8 cellular contexts compared by ENCODE assay signal in genomic region chr19:3627351-3627723, GRCh38. TPM values are rescaled to one million over a fixed set of nuclear protein-coding genes. Genes with fewer than 3 reads are reported as not detected.
DNase-seq lines count a peak whose midpoint lies in the region; ATAC-seq and TF ChIP-seq lines count a peak whose summit lies in the region.

No MANE protein-coding gene starts in this region.

- DNase-seq in activated naive CD4-positive, alpha-beta T cell treated with anti-CD3 and anti-CD28 coated beads for 36 hours, result no peak
- no peak for DNase-seq in activated naive CD4-positive, alpha-beta T cell treated with anti-CD3 and anti-CD28 coated beads, Interleukin-2, amount 50 U/mL, for 72 hours (ENCODE audit: low spot score in 2 of 2)
- no peak for DNase-seq in adipocyte (ENCODE audit: low read depth)
- no peak for DNase-seq in memory B cell (ENCODE audit: low spot score in 2 of 2)
- DNase-seq in transverse colon, result no peak
- DNase-seq in HUDEP-2 (lab: John Stamatoyannopoulos, UW; ENCODE audit: unreplicated experiment in 76 of 76), result no peak
- no peak for DNase-seq in midbrain (lab: John Stamatoyannopoulos, UW)
- DNase-seq in NCI-H510A treated with DMSO at 0.1 percent for 48 hours (lab: John Stamatoyannopoulos, UW), result no peak

- H3K27ac ChIP-seq in transverse colon, result peak overlapping the region; percentile 86 to 96 (median 92)

- intact Hi-C loops in activated naive CD4-positive, alpha-beta T cell treated with anti-CD3 and anti-CD28 coated beads for 36 hours (cut with micrococcal nuclease), result loop anchor here (1.0 to 5.0 kb wide), 7 partner anchors 55 to 440 kb away; partner anchors contain the start of genes FZR1, HMG20B, MRPL54 and ZBTB7A
- intact Hi-C loops in transverse colon (cut with DNase I; ENCODE audit: low total_unique reads), result no loop called here

- no peaks in the 10 kb centered on the region for H3K27me3 Mint-ChIP-seq in activated naive CD4-positive, alpha-beta T cell treated with anti-CD3 and anti-CD28 coated beads for 36 hours (ENCODE audit: low read depth)
- no peaks in the 10 kb centered on the region for H3K27me3 Mint-ChIP-seq in memory B cell

- no peaks in the 10 kb centered on the region for H3K27me3 ChIP-seq in adipocyte (replicated peaks; ENCODE audit: control insufficient read depth, insufficient read depth, low read length)
- no peaks in the 10 kb centered on the region for H3K27me3 ChIP-seq in transverse colon

- no peak for TF ChIP-seq EP300 in transverse colon (IDR thresholded peaks at IDR 0.05; ENCODE audit: low read depth)

- peak overlapping the region; percentile 91 for H3K4me3 ChIP-seq in adipocyte (ENCODE audit: low read length)
- peak overlapping the region in 1 of 4 donors; percentile 19 for H3K4me3 ChIP-seq in transverse colon

- peaks cover 29% of the 10 kb centered on the region for H3K4me1 Mint-ChIP-seq in activated naive CD4-positive, alpha-beta T cell treated with anti-CD3 and anti-CD28 coated beads for 36 hours (ENCODE audit: low read depth)
- H3K4me1 Mint-ChIP-seq in memory B cell, result peaks cover 17% of the 10 kb centered on the region

- H3K4me1 ChIP-seq in adipocyte (ENCODE audit: control insufficient read depth, insufficient read depth, low read length) (peaks cover 13% of the 10 kb centered on the region), transverse colon (peaks cover 14 to 24% (median 17%) of the 10 kb centered on the region in 4 donors)

- 10 to 50% methylated on average over 2 to 7 of the region's 7 CpGs for WGBS in transverse colon (ENCODE audit: low coverage in 1 of 2), 2 donors

- no peaks in the 10 kb centered on the region for H3K9me3 ChIP-seq in adipocyte (ENCODE audit: control insufficient read depth, low read length)
- no peaks in the 10 kb centered on the region for H3K9me3 ChIP-seq in transverse colon

- peaks cover 17% of the 10 kb centered on the region for H3K36me3 ChIP-seq in adipocyte (ENCODE audit: control insufficient read depth, insufficient read depth, low read length, severe bottlenecking)
- H3K36me3 ChIP-seq in transverse colon, result peaks cover 0 to 5% (median 2%) of the 10 kb centered on the region in 4 donors

- H3K27ac Mint-ChIP-seq in activated naive CD4-positive, alpha-beta T cell treated with anti-CD3 and anti-CD28 coated beads for 36 hours, result peak overlapping the region; percentile 98
- H3K27ac Mint-ChIP-seq in activated naive CD4-positive, alpha-beta T cell treated with anti-CD3 and anti-CD28 coated beads, Interleukin-2, amount 50 U/mL, for 72 hours, result peak overlapping the region in 1 of 2 donors; percentile 97
- H3K27ac Mint-ChIP-seq in memory B cell, result peak overlapping the region; percentile 98

- no peak for ATAC-seq in activated naive CD4-positive, alpha-beta T cell treated with anti-CD3 and anti-CD28 coated beads, Interleukin-2, amount 50 U/mL, for 72 hours
- no peak for ATAC-seq in memory B cell (ENCODE audit: low read depth)

- TF ChIP-seq POLR2A in transverse colon (IDR thresholded peaks at IDR 0.05), result no peak

- in situ Hi-C loops in transverse colon (cut with MboI; ENCODE audit: low pct_ligation_motif_present in 1 of 4, low pct_unique_long_range_greater_than_20kb in 1 of 4, low sequenced_read_pairs in 3 of 4), result no loop called here

- H3K4me3 Mint-ChIP-seq in activated naive CD4-positive, alpha-beta T cell treated with anti-CD3 and anti-CD28 coated beads for 36 hours, result peak overlapping the region; percentile 79
- H3K4me3 Mint-ChIP-seq in memory B cell, result no peak overlapping the region

- no peak for TF ChIP-seq CTCF in transverse colon (IDR thresholded peaks at IDR 0.05)

- CTCF ChIA-PET in activated naive CD4-positive, alpha-beta T cell treated with anti-CD3 and anti-CD28 coated beads for 36 hours (lab: Charles Lee), result interaction anchor here (1.2 kb wide), 1 partner anchor 65 kb away, joined by 5 read pairs; no protein-coding TSS in a partner anchor

- peaks cover 2% of the 10 kb centered on the region for H3K36me3 Mint-ChIP-seq in activated naive CD4-positive, alpha-beta T cell treated with anti-CD3 and anti-CD28 coated beads for 36 hours (ENCODE audit: low read depth)
- H3K36me3 Mint-ChIP-seq in activated naive CD4-positive, alpha-beta T cell treated with anti-CD3 and anti-CD28 coated beads, Interleukin-2, amount 50 U/mL, for 72 hours, result peaks cover 11% of the 10 kb centered on the region in 2 donors
- H3K36me3 Mint-ChIP-seq in memory B cell, result peaks cover 2% of the 10 kb centered on the region

- H3K9me3 Mint-ChIP-seq in activated naive CD4-positive, alpha-beta T cell treated with anti-CD3 and anti-CD28 coated beads for 36 hours, result no peaks in the 10 kb centered on the region
- H3K9me3 Mint-ChIP-seq in activated naive CD4-positive, alpha-beta T cell treated with anti-CD3 and anti-CD28 coated beads, Interleukin-2, amount 50 U/mL, for 72 hours, result no peaks in the 10 kb centered on the region
- H3K9me3 Mint-ChIP-seq in memory B cell, result no peaks in the 10 kb centered on the region

- H3K9ac ChIP-seq in adipocyte (ENCODE audit: low read length), result peak overlapping the region; percentile 91

RNA-seq across cellular contexts. Expression of gene CACTIN, which starts 0.7 kb away (rescaled TPM):
- 10 to 100 TPM; 24.6 to 27.0 TPM for total RNA-seq in activated naive CD4-positive, alpha-beta T cell treated with anti-CD3 and anti-CD28 coated beads for 36 hours
- total RNA-seq in activated naive CD4-positive, alpha-beta T cell treated with anti-CD3 and anti-CD28 coated beads, Interleukin-2, amount 50 U/mL, for 72 hours, result 10 to 100 TPM; 26.0 to 34.2 TPM
- total RNA-seq in transverse colon, result 10 to 100 TPM; 21.9 to 88.4 (median 53.0) TPM

RNA-seq across cellular contexts. Expression of gene TBXA2R, which starts 20.7 kb away (rescaled TPM):
- total RNA-seq in activated naive CD4-positive, alpha-beta T cell treated with anti-CD3 and anti-CD28 coated beads for 36 hours, result under 1 TPM; 0.41 to 0.42 TPM
- total RNA-seq in activated naive CD4-positive, alpha-beta T cell treated with anti-CD3 and anti-CD28 coated beads, Interleukin-2, amount 50 U/mL, for 72 hours, result 1 to 10 TPM; 1.3 to 1.8 TPM
- under 1 TPM in 2 of 4 donors, not detected in 2; 0.27 to 0.79 TPM for total RNA-seq in transverse colon

RNA-seq across cellular contexts. Expression of gene GIPC3, which starts 42.1 kb away (rescaled TPM):
- total RNA-seq in activated naive CD4-positive, alpha-beta T cell treated with anti-CD3 and anti-CD28 coated beads for 36 hours, result under 1 TPM; 0.20 to 0.29 TPM
- total RNA-seq in activated naive CD4-positive, alpha-beta T cell treated with anti-CD3 and anti-CD28 coated beads, Interleukin-2, amount 50 U/mL, for 72 hours, result 1 to 10 TPM in 1 of 2 donors, under 1 TPM in 1; 0.59 to 1.2 TPM
- total RNA-seq in transverse colon, result under 1 TPM in 3 of 4 donors, not detected in 1; 0.14 to 0.95 (median 0.60) TPM

RNA-seq across cellular contexts. Expression of gene HMG20B, which starts 54.6 kb away (rescaled TPM):
- 10 to 100 TPM; 63.3 to 65.9 TPM for total RNA-seq in activated naive CD4-positive, alpha-beta T cell treated with anti-CD3 and anti-CD28 coated beads for 36 hours
- 10 to 100 TPM; 66.2 to 86.9 TPM for total RNA-seq in activated naive CD4-positive, alpha-beta T cell treated with anti-CD3 and anti-CD28 coated beads, Interleukin-2, amount 50 U/mL, for 72 hours
- total RNA-seq in transverse colon, result 100 to 1,000 TPM in 3 of 4 donors, 10 to 100 TPM in 1; 88.9 to 555 (median 130) TPM
